In the genomic region with DNA sequence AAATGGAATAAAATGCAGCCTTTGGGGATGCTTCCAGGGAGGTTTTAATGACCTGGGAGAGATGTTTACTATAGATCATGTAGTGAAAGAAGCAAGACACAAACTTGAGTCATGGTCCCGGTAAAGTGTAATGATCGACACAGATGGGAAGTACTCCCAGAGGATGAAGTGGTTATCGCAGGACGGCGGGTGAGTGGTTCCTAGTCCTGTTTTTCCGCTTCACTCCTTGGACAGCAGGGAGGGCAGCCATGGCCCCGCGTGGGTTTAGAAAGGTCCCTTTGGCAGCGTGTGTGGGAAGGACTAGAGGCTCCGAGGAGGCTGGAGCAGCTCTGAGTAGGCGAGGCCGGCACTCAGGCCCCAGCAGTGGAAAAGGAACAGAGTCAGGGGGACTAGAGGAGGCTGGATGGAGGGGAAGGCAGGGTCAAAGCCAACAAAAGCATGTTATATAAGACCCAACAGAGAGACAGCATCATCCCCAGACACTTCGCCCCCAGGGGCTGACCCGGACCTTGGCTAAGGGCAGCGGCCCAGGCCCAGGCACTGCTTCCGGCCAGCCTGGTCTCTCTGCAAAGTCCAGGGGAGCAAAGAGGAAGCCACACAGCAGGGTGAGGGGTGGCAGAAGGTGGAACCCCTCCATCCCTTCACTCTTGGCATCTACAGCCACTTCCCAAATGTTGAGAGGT, we compare ENCODE assay signal across 10 cellular contexts. TPM values are rescaled to one million over a fixed set of nuclear protein-coding genes. Genes with fewer than 3 reads are reported as not detected.
DNase-seq lines count a peak whose midpoint lies in the region; ATAC-seq and TF ChIP-seq lines count a peak whose summit lies in the region.
"Had no signal": no experiment of that assay in that cellular context is flagged by ENCODE, and none has a peak within 500 bp of the region (broad histone marks: within the 10 kb centered on the region; RNA-seq: fewer than 3 reads in every experiment).

No MANE protein-coding gene starts in this region.

- DNase-seq in ELR (ENCODE audit: low read depth) (peak; percentile 93), mucosa of gallbladder (ENCODE audit: low spot score) (no peak), pons (ENCODE audit: low spot score) (no peak), NCI-H1105 (lab: John Stamatoyannopoulos, UW) (no peak)
- DNase-seq: activated CD8-positive, alpha-beta memory T cell treated with anti-CD3 and anti-CD28 coated beads for 24 hours; NCI-H2227 treated with DMSO at 0.1 percent for 48 hours had no signal

- H3K9ac ChIP-seq in rectal smooth muscle tissue (ENCODE audit: low read length): no peak overlapping the region

- H3K4me3 ChIP-seq in gastroesophageal sphincter (peak overlapping the region in 1 of 2 donors; percentile 7), rectal smooth muscle tissue (ENCODE audit: low read length) (no peak overlapping the region)

- WGBS in gastroesophageal sphincter (ENCODE audit: low coverage in 1 of 2), 2 donors: 60 to 65% methylated on average over 1 to 8 of the region's 16 CpGs

- no peaks in the 10 kb centered on the region for H3K27me3 ChIP-seq in gastroesophageal sphincter
- H3K27me3 ChIP-seq in rectal smooth muscle tissue (ENCODE audit: control insufficient read depth, insufficient read depth, low read length): no peaks in the 10 kb centered on the region

- peaks cover 0 to 86% (median 62%) of the 10 kb centered on the region in 3 donors for H3K4me1 ChIP-seq in gastroesophageal sphincter
- peaks cover 26% of the 10 kb centered on the region for H3K4me1 ChIP-seq in rectal smooth muscle tissue (ENCODE audit: control insufficient read depth, insufficient read depth, low read length)

- ATAC-seq in gastroesophageal sphincter: no peak
- no peak for ATAC-seq in GM21825 (IDR thresholded peaks at IDR 0.05; ENCODE audit: unreplicated experiment)

- no peaks in the 10 kb centered on the region for H3K9me3 ChIP-seq in gastroesophageal sphincter

- no peak for TF ChIP-seq POLR2A in gastroesophageal sphincter (IDR thresholded peaks at IDR 0.05)

- peak overlapping the region; percentile 36; the same call in 1 of the 2 replicates for H3K27ac ChIP-seq in VCaP
- peak overlapping the region in 3 of 4 donors; percentile 77 to 88 (median 78) for H3K27ac ChIP-seq in gastroesophageal sphincter
- H3K27ac ChIP-seq in rectal smooth muscle tissue (ENCODE audit: low read depth, low read length): peak overlapping the region; percentile 66

- no peak for TF ChIP-seq EP300 in gastroesophageal sphincter (IDR thresholded peaks at IDR 0.05)

- no peak for TF ChIP-seq CTCF in VCaP (conservative IDR thresholded peaks at IDR 0.05)
- TF ChIP-seq CTCF in gastroesophageal sphincter (IDR thresholded peaks at IDR 0.05): no peak

- H3K36me3 ChIP-seq in gastroesophageal sphincter (peaks cover 0 to 40% of the 10 kb centered on the region in 2 donors), rectal smooth muscle tissue (ENCODE audit: control insufficient read depth, insufficient read depth, low read length) (no peaks in the 10 kb centered on the region)

RNA-seq across cellular contexts. Expression of a gene that starts 49.1 kb away (rescaled TPM):
- total RNA-seq in gastroesophageal sphincter (10 to 100 TPM; 25.7 to 47.0 (median 33.1) TPM), mucosa of gallbladder (52.8 TPM)
